Comparison of ENCODE assay signal across 29 cellular contexts in the genomic region with DNA sequence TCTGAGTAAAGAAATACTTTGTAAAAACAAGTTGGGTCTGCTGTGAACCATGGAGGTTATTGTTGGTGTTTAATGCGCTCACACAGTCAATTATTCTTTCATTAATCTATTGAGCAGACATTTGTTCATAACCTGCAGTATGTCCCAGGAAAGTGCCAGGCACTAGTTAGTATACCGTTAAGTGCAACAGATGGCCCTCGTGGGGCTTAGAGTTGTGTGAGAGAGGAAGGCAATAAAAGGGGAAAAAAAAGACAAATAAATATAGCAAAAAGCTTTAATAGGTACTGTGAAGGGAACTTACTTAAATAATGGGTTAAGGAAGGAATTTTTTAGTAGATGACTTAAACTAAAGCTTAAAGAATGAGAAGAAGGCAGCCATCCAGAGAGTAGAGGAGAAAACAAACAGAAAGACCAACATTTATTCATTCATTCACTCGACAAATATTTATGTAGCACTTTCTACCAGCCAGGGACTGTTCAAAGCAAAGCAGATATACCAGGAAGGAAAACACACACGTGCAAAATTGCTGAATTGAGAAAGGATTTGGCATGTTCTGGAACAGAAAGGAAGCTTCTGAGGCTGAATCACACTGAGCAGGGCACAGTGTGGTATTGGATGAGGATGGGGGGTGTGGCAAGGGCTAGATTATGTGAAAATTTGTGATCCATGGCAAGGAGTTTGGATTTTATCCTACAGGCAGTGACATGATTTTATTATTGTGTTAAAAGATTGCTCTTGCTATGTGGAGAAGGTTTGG.
DNase-seq lines count a peak whose midpoint lies in the region; ATAC-seq and TF ChIP-seq lines count a peak whose summit lies in the region.
"Had no signal": no experiment of that assay in that cellular context is flagged by ENCODE, and none has a peak within 500 bp of the region (broad histone marks: within the 10 kb centered on the region; RNA-seq: fewer than 3 reads in every experiment).

No MANE protein-coding gene starts in this region.

- H3K9ac ChIP-seq in OCI-LY1 (ENCODE audit: low read length) = peak overlapping the region; percentile 28

- H3K4me2 ChIP-seq in OCI-LY1 (ENCODE audit: low read length) = peak overlapping the region; percentile 11; the same call in 1 of the 2 replicates

- no peak overlapping the region for H3K4me3 ChIP-seq in OCI-LY1 (ENCODE audit: low read depth, low read length, poor library complexity, severe bottlenecking)
- H3K4me3 ChIP-seq: mucosa of descending colon, skin epidermis had no signal

- no peak overlapping the region for H2AFZ ChIP-seq in OCI-LY1 (ENCODE audit: low read length)

- no peak for TF ChIP-seq CTCF in OCI-LY1 (IDR thresholded peaks at IDR 0.05; ENCODE audit: low read length)

- H3F3A ChIP-seq in OCI-LY1 (ENCODE audit: insufficient read depth, low read length) = no peaks in the 10 kb centered on the region

- H3K36me3 ChIP-seq in OCI-LY1 (ENCODE audit: insufficient read depth, low read length) = no peaks in the 10 kb centered on the region

- H3K9me2 ChIP-seq in OCI-LY1 (ENCODE audit: low read depth, low read length) = no peaks in the 10 kb centered on the region

- ATAC-seq in GM19467 (IDR thresholded peaks at IDR 0.05; ENCODE audit: unreplicated experiment) = no peak
- ATAC-seq: activated CD8-positive, alpha-beta memory T cell treated with anti-CD3 and anti-CD28 coated beads, Interleukin-2, amount 10 ng/mL, durations not matched to agents 7 days and 5 days; activated T-cell treated with anti-CD3 and anti-CD28 coated beads, Interleukin-2, amount 50 U/mL, for 4 hours; left colon; mucosa of descending colon; natural killer cell; stimulated activated memory B cell treated with anti-CD40 and anti-IgM and Interleukin-4, amounts not matched to agents 10 μg/mL and 1 μg/mL and 100 μg/mL, for 72 hours had no signal

- no peaks in the 10 kb centered on the region for H3K9me3 ChIP-seq in OCI-LY1 (ENCODE audit: low read length)
- H3K9me3 ChIP-seq: mucosa of descending colon had no signal

- H3K27ac ChIP-seq in OCI-LY1 (ENCODE audit: low read depth, low read length, poor library complexity, severe bottlenecking) = peak overlapping the region; percentile 87
- H3K27ac ChIP-seq in temporal lobe (ENCODE audit: low read depth, low read length) = peak overlapping the region; percentile 45
- H3K27ac ChIP-seq: 22Rv1, C4-2B, skin epidermis had no signal

- no peaks in the 10 kb centered on the region for H4K20me1 ChIP-seq in OCI-LY1 (ENCODE audit: insufficient read depth, low read length)

- H3K27me3 ChIP-seq in OCI-LY1 (ENCODE audit: insufficient read depth, low read length) = no peaks in the 10 kb centered on the region

- DNase-seq in DMS 273 (lab: John Stamatoyannopoulos, UW; ENCODE audit: unreplicated experiment) (peak; percentile 42), DMS 273 treated with DMSO at 0.1 percent for 48 hours (lab: John Stamatoyannopoulos, UW) (no peak), fibroblast of peridontal ligament (ENCODE audit: extremely low read depth) (peak; percentile 54), pons (ENCODE audit: low spot score) (no peak), cortex of kidney (lab: John Stamatoyannopoulos, UW) (no peak)
- DNase-seq: activated CD4-positive, CD25-positive, alpha-beta regulatory T cell; activated CD8-positive, alpha-beta memory T cell treated with anti-CD3 and anti-CD28 coated beads, Interleukin-2, amount 10 ng/mL, durations not matched to agents 7 days and 5 days; activated gamma-delta T cell; activated naive CD8-positive, alpha-beta T cell treated with anti-CD3 and anti-CD28 coated beads, Interleukin-2, amount 10 ng/mL, durations not matched to agents 7 days and 5 days; activated T-cell treated with anti-CD3 and anti-CD28 coated beads, Interleukin-2, amount 50 U/mL, for 4 hours; COR-L47; dermis blood vessel endothelial cell; H7; hypothalamus; Karpas-422; left colon; mucosa of descending colon; natural killer cell; NCI-H1417 treated with DMSO at 0.1 percent for 48 hours; NCI-H446; retina; T-helper 1 cell had no signal

- H3K4me1 ChIP-seq in OCI-LY1 (ENCODE audit: insufficient read depth, low read length, severe bottlenecking) = peaks cover 81% of the 10 kb centered on the region

- no peaks in the 10 kb centered on the region for H3K79me2 ChIP-seq in OCI-LY1 (ENCODE audit: insufficient read depth, low read length)

Comparison
In these comparisons a context has a peak if more than half of its experiments do, and no peak if none do; other contexts are left out.
1. DNase-seq: peak in DMS 273 (single experiment) and fibroblast of peridontal ligament (single experiment); none in DMS 273 treated with DMSO at 0.1 percent for 48 hours (single experiment), pons (single experiment) and cortex of kidney (single experiment).